Comparison of ENCODE assay signal across 19 cellular contexts in genomic region chr5:26205146-26205545, GRCh38.
A peak's percentile ranks its signal among the peaks of the same experiment; 100 is the strongest.
DNase-seq lines count a peak whose midpoint lies in the region; ATAC-seq, FAIRE-seq and TF ChIP-seq lines count a peak whose summit lies in the region.
"Had no signal": no experiment of that assay in that cellular context is flagged by ENCODE, and none has a peak within 500 bp of the region (broad histone marks: within the 10 kb centered on the region; RNA-seq: fewer than 3 reads in every experiment).

No MANE protein-coding gene starts in this region.

- H3K9me3 Mint-ChIP-seq in Caco-2 (ENCODE audit: unreplicated experiment) = no peaks in the 10 kb centered on the region

- no peaks in the 10 kb centered on the region for H3K27me3 Mint-ChIP-seq in Caco-2 (ENCODE audit: insufficient read depth, unreplicated experiment)
- H3K27me3 Mint-ChIP-seq: B cell; CD4-positive, CD25-positive, alpha-beta regulatory T cell had no signal

- H3K27me3 ChIP-seq in Caco-2 (replicated peaks; ENCODE audit: control insufficient read depth, insufficient read depth, low read length) = no peaks in the 10 kb centered on the region
- H3K27me3 ChIP-seq: BLaER1 had no signal

- no peaks in the 10 kb centered on the region for H3K4me1 Mint-ChIP-seq in Caco-2 (ENCODE audit: low read depth, unreplicated experiment)
- H3K4me1 Mint-ChIP-seq: B cell; CD4-positive, CD25-positive, alpha-beta regulatory T cell had no signal

- intact Hi-C loops in Caco-2 (cut with micrococcal nuclease; ENCODE audit: unreplicated experiment) = no loop called here

- no peaks in the 10 kb centered on the region for H3K36me3 ChIP-seq in Caco-2 (ENCODE audit: control insufficient read depth, insufficient read depth, low read length)
- H3K36me3 ChIP-seq: BLaER1 had no signal

- no peak overlapping the region for H3K4me3 Mint-ChIP-seq in Caco-2 (ENCODE audit: unreplicated experiment)
- H3K4me3 Mint-ChIP-seq: B cell; CD4-positive, CD25-positive, alpha-beta regulatory T cell; CD8-positive, alpha-beta T cell had no signal

- CTCF ChIA-PET in Caco-2 (lab: Charles Lee) = no interaction called here

- H3K4me3 ChIP-seq in Caco-2 (ENCODE audit: low read depth, low read length) = no peak overlapping the region
- H3K4me3 ChIP-seq: BLaER1 had no signal

- H3K9me3 ChIP-seq in Caco-2 = no peaks in the 10 kb centered on the region
- H3K9me3 ChIP-seq: BLaER1 had no signal

- POLR2A ChIA-PET in Caco-2 (lab: Charles Lee) = no interaction called here

- no peaks in the 10 kb centered on the region for H3K36me3 Mint-ChIP-seq in Caco-2 (ENCODE audit: insufficient read depth, unreplicated experiment)
- H3K36me3 Mint-ChIP-seq: CD4-positive, CD25-positive, alpha-beta regulatory T cell; CD8-positive, alpha-beta T cell had no signal

- TF ChIP-seq CTCF in Caco-2 (IDR thresholded peaks at IDR 0.05; ENCODE audit: insufficient read depth in 1 of 2, low read depth in 1 of 2, low read length in 1 of 2, severe bottlenecking in 1 of 2, unreplicated experiment in 1 of 2) = no peak

- FAIRE-seq in HTR-8/SVneo (lab: Jason Lieb, UNC) = no peak
- FAIRE-seq: A204.1, G401.6, GM12892, H1 had no signal

- ATAC-seq in HG02588 (IDR thresholded peaks at IDR 0.05; ENCODE audit: unreplicated experiment) = no peak
- ATAC-seq: CD8-positive, alpha-beta T cell had no signal

- no peak overlapping the region for H3K27ac Mint-ChIP-seq in Caco-2 (ENCODE audit: unreplicated experiment)
- H3K27ac Mint-ChIP-seq: B cell; CD4-positive, CD25-positive, alpha-beta regulatory T cell; CD8-positive, alpha-beta T cell had no signal

- H3K4me1 ChIP-seq in Caco-2 = no peaks in the 10 kb centered on the region
- H3K4me1 ChIP-seq: BLaER1 had no signal

- DNase-seq in G401 (ENCODE audit: low spot score) = peak; percentile 70
- DNase-seq in NCI-H446 treated with DMSO at 0.1 percent for 48 hours (lab: John Stamatoyannopoulos, UW) = peak; percentile 30
- DNase-seq in cerebellar cortex (ENCODE audit: low spot score) = peak; percentile 65
- DNase-seq in HTR-8/SVneo (ENCODE audit: insufficient read length, low spot score) = no peak
- no peak for DNase-seq in Caco-2
- DNase-seq: Calu3; CD4-positive, CD25-positive, alpha-beta regulatory T cell; CD8-positive, alpha-beta T cell; DMS53; DMS79 treated with DMSO at 0.1 percent for 48 hours; H7; HCEC 1CT had no signal

- in situ Hi-C loops in G401 (cut with HindIII; ENCODE audit: low sequenced_read_pairs) = no loop called here

- no TSS peak for BruUV-seq in Caco-2 (replicated peaks; lab: Mats Ljungman, UMichigan)

Comparison
In these comparisons a context has a peak if more than half of its experiments do, and no peak if none do; other contexts are left out.
1. DNase-seq: peak in G401 (single experiment), NCI-H446 treated with DMSO at 0.1 percent for 48 hours (single experiment) and cerebellar cortex (single experiment); none in HTR-8/SVneo (single experiment) and Caco-2 (0 of 2).